In the genomic region with DNA sequence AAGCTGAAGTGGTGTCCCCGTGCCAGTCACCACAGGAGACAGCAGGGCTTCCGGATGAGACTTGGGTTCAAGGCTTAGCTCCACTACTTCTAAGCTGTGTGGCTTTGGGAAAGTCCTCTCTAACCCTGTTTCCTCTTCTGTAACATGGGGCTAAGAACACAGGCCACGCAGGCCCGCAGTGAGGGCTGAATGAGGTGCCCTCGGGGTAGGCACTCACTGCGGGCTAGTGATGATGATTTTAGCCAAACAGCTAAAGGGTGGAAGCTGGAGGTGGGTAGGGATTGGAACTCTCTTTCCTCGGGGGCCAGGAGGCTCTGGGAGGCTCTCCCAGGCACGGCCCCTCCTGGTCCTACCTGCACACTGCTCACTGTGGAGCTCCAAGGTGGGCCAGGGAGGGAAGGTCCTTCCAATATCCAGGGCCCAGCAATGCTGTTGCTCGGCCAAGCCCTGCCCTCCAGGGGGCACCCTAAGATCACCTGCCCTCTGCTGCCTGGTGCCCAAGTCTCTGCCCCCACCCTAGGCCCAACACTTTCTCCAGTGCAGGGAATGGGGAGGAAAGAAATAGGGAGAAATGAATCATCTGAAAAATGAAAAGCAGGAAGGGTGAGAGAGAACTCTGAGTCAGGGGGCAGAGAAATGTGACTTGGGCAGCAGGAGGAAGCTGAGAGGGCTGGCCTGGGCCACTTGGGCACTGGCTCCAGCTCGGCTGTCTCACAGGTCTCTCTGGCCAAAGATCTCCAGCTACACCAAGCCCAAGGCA, we compare ENCODE assay signal across 8 cellular contexts. TPM values are rescaled to one million over a fixed set of nuclear protein-coding genes. Genes with fewer than 3 reads are reported as not detected.
DNase-seq lines count a peak whose midpoint lies in the region; ATAC-seq and TF ChIP-seq lines count a peak whose summit lies in the region.

No MANE protein-coding gene starts in this region.

- no peak overlapping the region for H3K27ac Mint-ChIP-seq in CD8-positive, alpha-beta T cell

- peak; percentile 36 to 80 (median 64) for DNase-seq in CD8-positive, alpha-beta T cell
- peak; percentile 96 for DNase-seq in HT1080 (ENCODE audit: low read depth)
- peak; percentile 49 for DNase-seq in UCSD-AML1 (lab: John Stamatoyannopoulos, UW; ENCODE audit: unreplicated experiment)
- DNase-seq in choroid plexus epithelial cell (ENCODE audit: low read depth), result peak; percentile 61
- DNase-seq in medulla oblongata (ENCODE audit: extremely low spot score), result peak; percentile 60
- DNase-seq in substantia nigra (lab: John Stamatoyannopoulos, UW), result peak in 30 of 49 donors; percentile 6 to 60 (median 30)
- no peak for DNase-seq in ecto neural progenitor cell (ENCODE audit: low spot score)

- peaks cover 60% of the 10 kb centered on the region for H3K36me3 Mint-ChIP-seq in CD8-positive, alpha-beta T cell

- peak; percentile 69 for TF ChIP-seq CTCF in CD8-positive, alpha-beta T cell (IDR thresholded peaks at IDR 0.05)
- TF ChIP-seq CTCF in choroid plexus epithelial cell (conservative IDR thresholded peaks at IDR 0.05; ENCODE audit: low read depth, low read length), result peak; percentile 77

- no peak overlapping the region for H3K27ac ChIP-seq in CD8-positive, alpha-beta T cell (ENCODE audit: low read depth, low read length)
- no peak overlapping the region for H3K27ac ChIP-seq in substantia nigra (ENCODE audit: low read depth, low read length, poor library complexity, severe bottlenecking)

- ATAC-seq in CD8-positive, alpha-beta T cell, result peak; percentile 87
- no peak for ATAC-seq in GM21360 (IDR thresholded peaks at IDR 0.05; ENCODE audit: unreplicated experiment)

- no peaks in the 10 kb centered on the region for H3K27me3 Mint-ChIP-seq in CD8-positive, alpha-beta T cell (ENCODE audit: low read depth)

- peaks cover 20% of the 10 kb centered on the region for H3K36me3 ChIP-seq in CD8-positive, alpha-beta T cell (ENCODE audit: insufficient read depth, low read length)

- peaks cover 3% of the 10 kb centered on the region for H3K4me1 ChIP-seq in CD8-positive, alpha-beta T cell (ENCODE audit: insufficient read depth, low read length)

- H3K9me3 ChIP-seq in CD8-positive, alpha-beta T cell (ENCODE audit: low read length), result no peaks in the 10 kb centered on the region

- H3K4me3 Mint-ChIP-seq in CD8-positive, alpha-beta T cell, result no peak overlapping the region

- peaks cover 13% of the 10 kb centered on the region for H3K4me1 Mint-ChIP-seq in CD8-positive, alpha-beta T cell (ENCODE audit: low read depth)

- POLR2A ChIA-PET in CD8-positive, alpha-beta T cell (lab: Charles Lee), result interaction anchor here (0.6 to 1.8 kb wide), 4 partner anchors 24 to 81 kb away, joined by 3 to 9 read pairs (median 4); no protein-coding TSS in a partner anchor

- no peaks in the 10 kb centered on the region for H3K27me3 ChIP-seq in CD8-positive, alpha-beta T cell (ENCODE audit: insufficient read depth, low read length)

- no peaks in the 10 kb centered on the region for H3K9me3 Mint-ChIP-seq in CD8-positive, alpha-beta T cell

- CTCF ChIA-PET in CD8-positive, alpha-beta T cell (lab: Charles Lee), result interaction anchor here (0.6 to 5.8 kb wide), 33 partner anchors 9 to 690 kb away, joined by 3 to 139 read pairs (median 5); a partner anchor contains a TSS

- intact Hi-C loops in CD8-positive, alpha-beta T cell (cut with DNase I, micrococcal nuclease), result loop anchor here (1.0 kb wide), 3 partner anchors 27 to 78 kb away; no protein-coding TSS in a partner anchor

- no peak overlapping the region for H3K4me3 ChIP-seq in CD8-positive, alpha-beta T cell (ENCODE audit: low read depth, low read length)
- no peak overlapping the region for H3K4me3 ChIP-seq in choroid plexus epithelial cell (ENCODE audit: low read depth, low read length)

RNA-seq across cellular contexts. Expression of a gene that starts 19.2 kb away (rescaled TPM):
- total RNA-seq in CD8-positive, alpha-beta T cell, result 1 to 10 TPM in 1 of 2 experiments, under 1 TPM in 1; 0.97 to 1.2 TPM
- total RNA-seq in HT1080 (2014; rRNA removed; shearing (Covaris generic)), result 23.1 and 33.5 TPM in 2 replicates
- 54.4 and 66.9 TPM in 2 replicates for polyA plus RNA-seq in HT1080 (2015; cell fraction: cytosol; rRNA removed)
- polyA plus RNA-seq in HT1080 (2015; cell fraction: nucleus; rRNA removed), result 20.0 and 24.7 TPM in 2 replicates

RNA-seq across cellular contexts. Expression of a gene that starts 36.4 kb away (rescaled TPM):
- total RNA-seq in CD8-positive, alpha-beta T cell, result 1 to 10 TPM; 2.1 to 2.2 TPM
- 0.88 and 2.6 TPM in 2 replicates for total RNA-seq in HT1080 (2014; rRNA removed; shearing (Covaris generic))
- polyA plus RNA-seq in HT1080 (2015; cell fraction: cytosol; rRNA removed), result 0.21 and 0.53 TPM in 2 replicates
- 7.3 and 7.5 TPM in 2 replicates for polyA plus RNA-seq in HT1080 (2015; cell fraction: nucleus; rRNA removed)

RNA-seq across cellular contexts. Expression of a gene that starts 43.1 kb away (rescaled TPM):
- total RNA-seq in CD8-positive, alpha-beta T cell, result 10 to 100 TPM; 13.4 to 16.9 TPM
- total RNA-seq in HT1080 (2014; rRNA removed; shearing (Covaris generic)), result 19.9 and 22.3 TPM in 2 replicates
- polyA plus RNA-seq in HT1080 (2015; cell fraction: cytosol; rRNA removed), result 39.5 and 40.5 TPM in 2 replicates
- 39.3 and 43.7 TPM in 2 replicates for polyA plus RNA-seq in HT1080 (2015; cell fraction: nucleus; rRNA removed)

RNA-seq across cellular contexts. Expression of a gene that starts 55.1 kb away (rescaled TPM):
- total RNA-seq in CD8-positive, alpha-beta T cell, result 10 to 100 TPM; 20.9 to 21.4 TPM
- 13.4 and 13.6 TPM in 2 replicates for total RNA-seq in HT1080 (2014; rRNA removed; shearing (Covaris generic))
- 51.5 and 64.1 TPM in 2 replicates for polyA plus RNA-seq in HT1080 (2015; cell fraction: cytosol; rRNA removed)
- 16.6 and 18.6 TPM in 2 replicates for polyA plus RNA-seq in HT1080 (2015; cell fraction: nucleus; rRNA removed)

Comparison
In these comparisons a context has a peak if more than half of its experiments do, and no peak if none do; other contexts are left out.
1. RNA of a gene that starts 19.2 kb away (total RNA-seq): 23.1 to 33.5 TPM in HT1080; 0.97 to 1.2 TPM in CD8-positive, alpha-beta T cell; every median in the first group is over 10 times any median in the second.